ENCODE assay signal across 33 cellular contexts in the genomic region with DNA sequence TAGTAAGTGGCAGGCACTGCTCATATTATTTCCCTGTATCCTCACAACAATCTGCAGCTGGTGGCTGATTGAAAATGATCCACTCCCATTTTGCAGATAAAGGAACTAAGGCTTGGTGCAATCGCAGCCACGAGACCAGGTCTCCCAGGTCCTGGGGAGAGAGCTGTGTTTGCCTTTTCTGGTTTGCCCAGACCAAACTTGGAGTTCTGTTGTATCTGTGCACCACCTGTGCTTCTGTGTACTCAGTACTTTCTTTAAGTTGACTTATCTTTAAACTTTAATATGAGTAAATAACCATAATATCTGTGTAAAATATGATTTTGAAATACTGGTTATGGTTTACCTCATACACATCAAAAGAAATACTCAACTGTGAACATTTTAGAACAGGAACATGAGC.
A peak's percentile ranks its signal among the peaks of the same experiment; 100 is the strongest.
DNase-seq lines count a peak whose midpoint lies in the region; ATAC-seq and TF ChIP-seq lines count a peak whose summit lies in the region.
"Had no signal": no experiment of that assay in that cellular context is flagged by ENCODE, and none has a peak within 500 bp of the region (broad histone marks: within the 10 kb centered on the region; RNA-seq: fewer than 3 reads in every experiment).

No MANE protein-coding gene starts in this region.

- ATAC-seq in left colon (peak; percentile 81), mucosa of descending colon (peak; percentile 73)
- ATAC-seq: A549; CD8-positive, alpha-beta T cell had no signal

- H3K27ac ChIP-seq in colonic mucosa (no peak overlapping the region), esophagus muscularis mucosa (replicated peaks in 1 of 4) (no peak overlapping the region), transverse colon (no peak overlapping the region)
- H3K27ac ChIP-seq: 22Rv1; A549; BLaER1; BLaER1 treated with 17β-estradiol and CSF1 and Interleukin-3, amounts not matched to agents 10 nM and 100 nM; C4-2B had no signal

- H3K4me1 ChIP-seq in colonic mucosa (no peaks in the 10 kb centered on the region), esophagus muscularis mucosa (no peaks in the 10 kb centered on the region), mucosa of descending colon (ENCODE audit: low read depth) (no peaks in the 10 kb centered on the region), transverse colon (no peaks in the 10 kb centered on the region)
- H3K4me1 ChIP-seq: A549; BE2C; BLaER1; BLaER1 treated with 17β-estradiol and CSF1 and Interleukin-3, amounts not matched to agents 10 nM and 100 nM; Caco-2 had no signal

- TF ChIP-seq CTCF in colonic mucosa (IDR thresholded peaks at IDR 0.05), result no peak
- no peak for TF ChIP-seq CTCF in esophagus muscularis mucosa (IDR thresholded peaks at IDR 0.05)
- no peak for TF ChIP-seq CTCF in mucosa of descending colon (IDR thresholded peaks at IDR 0.05)
- no peak for TF ChIP-seq CTCF in transverse colon (IDR thresholded peaks at IDR 0.05)

- H3K36me3 ChIP-seq in colonic mucosa, result no peaks in the 10 kb centered on the region
- H3K36me3 ChIP-seq in esophagus muscularis mucosa, result no peaks in the 10 kb centered on the region
- no peaks in the 10 kb centered on the region for H3K36me3 ChIP-seq in mucosa of descending colon (ENCODE audit: low read depth)
- no peaks in the 10 kb centered on the region for H3K36me3 ChIP-seq in transverse colon
- H3K36me3 ChIP-seq: BE2C; BLaER1; BLaER1 treated with 17β-estradiol and CSF1 and Interleukin-3, amounts not matched to agents 10 nM and 100 nM had no signal

- TF ChIP-seq POLR2A in esophagus muscularis mucosa (IDR thresholded peaks at IDR 0.05; ENCODE audit: low read depth) (no peak), transverse colon (IDR thresholded peaks at IDR 0.05) (no peak)

- in situ Hi-C loops in transverse colon (cut with MboI; ENCODE audit: low pct_ligation_motif_present in 1 of 4, low pct_unique_long_range_greater_than_20kb in 1 of 4, low sequenced_read_pairs in 3 of 4), result no loop called here

- intact Hi-C loops in colonic mucosa (cut with DNase I) (no loop called here), esophagus muscularis mucosa (cut with DNase I) (no loop called here), left colon (cut with DNase I, micrococcal nuclease) (no loop called here), mucosa of descending colon (cut with DNase I, micrococcal nuclease) (no loop called here), transverse colon (cut with DNase I; ENCODE audit: low total_unique reads) (no loop called here)

- H3K9ac ChIP-seq in colonic mucosa (ENCODE audit: low read depth in 2 of 2, low read length in 2 of 2), result no peak overlapping the region
- H3K9ac ChIP-seq: BLaER1; BLaER1 treated with 17β-estradiol and CSF1 and Interleukin-3, amounts not matched to agents 10 nM and 100 nM had no signal

- H3K4me3 ChIP-seq in colonic mucosa (no peak overlapping the region), esophagus muscularis mucosa (no peak overlapping the region), mucosa of descending colon (no peak overlapping the region), transverse colon (no peak overlapping the region)
- H3K4me3 ChIP-seq: A549; BLaER1; BLaER1 treated with 17β-estradiol and CSF1 and Interleukin-3, amounts not matched to agents 10 nM and 100 nM had no signal

- DNase-seq in colonic mucosa (peak; percentile 25), esophagus muscularis mucosa (ENCODE audit: extremely low spot score) (peak; percentile 42), left colon (no peak), mucosa of descending colon (no peak), transverse colon (no peak), DMS153 treated with DMSO at 0.1 percent for 48 hours (lab: John Stamatoyannopoulos, UW; ENCODE audit: unreplicated experiment) (no peak), Ammon's horn (ENCODE audit: low spot score) (no peak)
- no peak for DNase-seq in NK-92 treated with Interleukin-12 subunit alpha and Interleukin-12 subunit beta, amount 100 ng/mL, for 24 hours (lab: John Stamatoyannopoulos, UW)
- DNase-seq: 8988T; ACHN; AML-193; BE2C; C1 segment of cervical spinal cord; Calu3; CD4-positive, alpha-beta memory T cell; CD4-positive, alpha-beta T cell; CD4-positive, CD25-positive, alpha-beta regulatory T cell; CD8-positive, alpha-beta memory T cell; CD8-positive, alpha-beta T cell; COR-L47; DMS 273 treated with DMSO at 0.1 percent for 48 hours; DMS153; DMS53; DMS79; DMS79 treated with DMSO at 0.1 percent for 48 hours; DND-41; EL had no signal

- TF ChIP-seq EP300 in esophagus muscularis mucosa (IDR thresholded peaks at IDR 0.05) (no peak), transverse colon (IDR thresholded peaks at IDR 0.05; ENCODE audit: low read depth) (no peak)

- no peaks in the 10 kb centered on the region for H3K27me3 ChIP-seq in colonic mucosa
- no peaks in the 10 kb centered on the region for H3K27me3 ChIP-seq in esophagus muscularis mucosa
- H3K27me3 ChIP-seq in transverse colon, result no peaks in the 10 kb centered on the region
- H3K27me3 ChIP-seq: BE2C; BLaER1; BLaER1 treated with 17β-estradiol and CSF1 and Interleukin-3, amounts not matched to agents 10 nM and 100 nM had no signal

- WGBS in esophagus muscularis mucosa, result 75% methylated on average over 2 of the region's 2 CpGs
- 46 to 54% methylated on average over 2 of the region's 2 CpGs for WGBS in transverse colon (ENCODE audit: low coverage in 1 of 2), 2 donors

- H3K9me3 ChIP-seq in colonic mucosa (no peaks in the 10 kb centered on the region), esophagus muscularis mucosa (no peaks in the 10 kb centered on the region), mucosa of descending colon (no peaks in the 10 kb centered on the region), transverse colon (no peaks in the 10 kb centered on the region)
- H3K9me3 ChIP-seq: A549; BE2C; BLaER1; BLaER1 treated with 17β-estradiol and CSF1 and Interleukin-3, amounts not matched to agents 10 nM and 100 nM; Caco-2 had no signal

Comparison
In these comparisons a context has a peak if more than half of its experiments do, and no peak if none do; other contexts are left out.
1. DNase-seq: peak in colonic mucosa (single experiment) and esophagus muscularis mucosa (single experiment); none in left colon (0 of 2), mucosa of descending colon (0 of 3), transverse colon (single experiment), DMS153 treated with DMSO at 0.1 percent for 48 hours (single experiment), Ammon's horn (single experiment) and NK-92 treated with Interleukin-12 subunit alpha and Interleukin-12 subunit beta, amount 100 ng/mL, for 24 hours (single experiment).